ENCODE assay signal across 29 cellular contexts in genomic region chr11:88515002-88515401, GRCh38.
"Had no signal": no experiment of that assay in that cellular context is flagged by ENCODE, and none has a peak within 500 bp of the region (broad histone marks: within the 10 kb centered on the region; RNA-seq: fewer than 3 reads in every experiment).

No MANE protein-coding gene starts in this region.

- H3K27ac Mint-ChIP-seq: activated CD4-positive, alpha-beta T cell treated with anti-CD3 and anti-CD28 coated beads for 36 hours; activated naive CD8-positive, alpha-beta T cell; memory B cell; naive thymus-derived CD4-positive, alpha-beta T cell; progenitor cell of endocrine pancreas; stimulated activated naive B cell treated with anti-CD40 and anti-IgM and Interleukin-4, amounts not matched to agents 10 μg/mL and 1 μg/mL and 100 μg/mL, for 72 hours; T-cell; T-helper 2 cell treated with Interferon-gamma antibody and Interleukin-4, amounts not matched to agents 5 μg/mL and 100 μg/mL, for 36 hours had no signal

- H3K9me3 Mint-ChIP-seq: memory B cell; naive thymus-derived CD4-positive, alpha-beta T cell; stimulated activated naive B cell treated with anti-CD40 and anti-IgM and Interleukin-4, amounts not matched to agents 10 μg/mL and 1 μg/mL and 100 μg/mL, for 72 hours; T-cell; T-helper 2 cell treated with Interferon-gamma antibody and Interleukin-4, amounts not matched to agents 5 μg/mL and 100 μg/mL, for 36 hours had no signal

- H3K4me1 Mint-ChIP-seq: activated CD4-positive, alpha-beta T cell treated with anti-CD3 and anti-CD28 coated beads for 36 hours; memory B cell; naive thymus-derived CD4-positive, alpha-beta T cell; stimulated activated naive B cell treated with anti-CD40 and anti-IgM and Interleukin-4, amounts not matched to agents 10 μg/mL and 1 μg/mL and 100 μg/mL, for 72 hours; T-cell had no signal

- H3K36me3 Mint-ChIP-seq: activated naive CD8-positive, alpha-beta T cell; memory B cell; stimulated activated naive B cell treated with anti-CD40 and anti-IgM and Interleukin-4, amounts not matched to agents 10 μg/mL and 1 μg/mL and 100 μg/mL, for 72 hours; T-cell had no signal

- H3K36me3 ChIP-seq: adrenal gland, brain microvascular endothelial cell, gastrocnemius medialis, ovary, sigmoid colon, stomach, thyroid gland, upper lobe of left lung, vagina had no signal

- ATAC-seq: activated CD4-positive, alpha-beta T cell treated with anti-CD3 and anti-CD28 coated beads for 36 hours; gastrocnemius medialis; left colon; naive thymus-derived CD4-positive, alpha-beta T cell; stimulated activated naive B cell treated with anti-CD40 and anti-IgM and Interleukin-4, amounts not matched to agents 10 μg/mL and 1 μg/mL and 100 μg/mL, for 72 hours; T-cell had no signal

- H3K27ac ChIP-seq: adrenal gland, brain microvascular endothelial cell, gastrocnemius medialis, ovary, sigmoid colon, stomach, thyroid gland, upper lobe of left lung, vagina had no signal

- H3K27me3 ChIP-seq: brain microvascular endothelial cell, ovary, thyroid gland, upper lobe of left lung, vagina had no signal

- H3K4me1 ChIP-seq: adrenal gland, gastrocnemius medialis, sigmoid colon, stomach, thyroid gland, upper lobe of left lung, vagina had no signal

- DNase-seq: activated CD4-positive, alpha-beta T cell treated with anti-CD3 and anti-CD28 coated beads for 36 hours; activated CD4-positive, CD25-positive, alpha-beta regulatory T cell; activated CD8-positive, alpha-beta memory T cell treated with anti-CD3 and anti-CD28 coated beads for 24 hours; activated effector memory CD4-positive, alpha-beta T cell treated with Interleukin-2 at 50 U/mL for 16 hours; activated naive CD4-positive, alpha-beta T cell treated with Interleukin-2 at 50 U/mL for 16 hours; adrenal gland; aorta; brain microvascular endothelial cell; central memory CD4-positive, alpha-beta T cell; gastrocnemius medialis; glutamatergic neuron; islet precursor cell; left colon; midbrain; naive thymus-derived CD4-positive, alpha-beta T cell; ovary; sigmoid colon; stimulated activated CD4-positive, alpha-beta T cell treated with anti-CD3 and anti-CD28 coated beads, Interleukin-15, amount 100 ng/mL, for 24 hours; stimulated activated CD4-positive, alpha-beta T cell treated with anti-CD3 and anti-CD28 coated beads, Interleukin-2, amount 100 ng/mL, for 24 hours; stimulated activated naive B cell treated with anti-CD40 and anti-IgM and Interleukin-4, amounts not matched to agents 10 μg/mL and 1 μg/mL and 100 μg/mL, for 72 hours; stomach; T-cell; thyroid gland; upper lobe of left lung had no signal

- H3K4me3 Mint-ChIP-seq: activated CD4-positive, alpha-beta T cell treated with anti-CD3 and anti-CD28 coated beads for 36 hours; activated naive CD8-positive, alpha-beta T cell; memory B cell; naive thymus-derived CD4-positive, alpha-beta T cell; stimulated activated naive B cell treated with anti-CD40 and anti-IgM and Interleukin-4, amounts not matched to agents 10 μg/mL and 1 μg/mL and 100 μg/mL, for 72 hours; T-cell; T-helper 2 cell treated with Interferon-gamma antibody and Interleukin-4, amounts not matched to agents 5 μg/mL and 100 μg/mL, for 36 hours had no signal

- H3K4me3 ChIP-seq: adrenal gland, gastrocnemius medialis, ovary, sigmoid colon, stomach, thyroid gland, upper lobe of left lung, vagina had no signal

- H3K9me3 ChIP-seq: adrenal gland, gastrocnemius medialis, ovary, sigmoid colon, stomach, thyroid gland, upper lobe of left lung, vagina had no signal
